1 cellular context compared by ENCODE assay signal in the genomic region with DNA sequence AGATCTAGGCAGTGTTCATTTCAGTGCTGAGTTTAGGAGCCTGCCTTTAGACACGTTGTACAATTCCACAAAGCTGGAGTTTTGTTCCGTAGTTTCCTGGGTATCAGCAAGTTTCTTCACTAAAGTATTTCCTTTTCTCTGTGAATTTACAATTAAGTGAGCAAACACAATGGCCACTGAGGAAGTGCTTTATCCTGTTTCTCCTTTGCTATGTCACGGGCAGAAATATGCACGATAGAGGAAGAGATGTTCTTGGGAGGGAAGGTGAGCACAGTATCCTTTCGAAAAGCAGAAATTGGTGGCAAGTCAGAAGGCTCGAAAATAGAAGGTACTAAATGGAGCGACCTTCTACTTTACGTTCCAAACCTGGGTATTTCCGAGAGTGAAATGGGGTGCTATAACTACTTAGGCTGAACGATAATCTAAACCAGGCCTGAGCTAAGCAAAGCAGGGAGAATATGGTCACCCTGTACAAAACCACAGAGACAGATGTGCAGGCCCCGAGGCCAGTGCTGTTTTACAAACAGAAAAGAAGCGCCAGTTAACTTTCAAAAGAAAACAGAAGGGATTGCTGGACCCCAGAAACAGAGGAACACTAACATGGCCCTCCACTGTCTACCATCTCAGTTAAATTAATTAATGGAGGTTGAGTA.
TF ChIP-seq lines count a peak whose summit lies in the region.

No MANE protein-coding gene starts in this region.

TF ChIP-seq in WTC11, 78 proteins besides CTCF, POLR2A, EP300 and RAD21 (continued from another document):
- TF ChIP-seq, protein P1, sequence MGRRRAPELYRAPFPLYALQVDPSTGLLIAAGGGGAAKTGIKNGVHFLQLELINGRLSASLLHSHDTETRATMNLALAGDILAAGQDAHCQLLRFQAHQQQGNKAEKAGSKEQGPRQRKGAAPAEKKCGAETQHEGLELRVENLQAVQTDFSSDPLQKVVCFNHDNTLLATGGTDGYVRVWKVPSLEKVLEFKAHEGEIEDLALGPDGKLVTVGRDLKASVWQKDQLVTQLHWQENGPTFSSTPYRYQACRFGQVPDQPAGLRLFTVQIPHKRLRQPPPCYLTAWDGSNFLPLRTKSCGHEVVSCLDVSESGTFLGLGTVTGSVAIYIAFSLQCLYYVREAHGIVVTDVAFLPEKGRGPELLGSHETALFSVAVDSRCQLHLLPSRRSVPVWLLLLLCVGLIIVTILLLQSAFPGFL (CRISPR knock-in tag; IDR thresholded peaks at IDR 0.05; ENCODE audit: borderline replicate concordance), result no peak
- TF ChIP-seq ZNF219 (CRISPR knock-in tag; IDR thresholded peaks at IDR 0.05; ENCODE audit: borderline replicate concordance) (no peak), SMAD4 (CRISPR knock-in tag; IDR thresholded peaks at IDR 0.05) (no peak), AFF4 (CRISPR knock-in tag; IDR thresholded peaks at IDR 0.05; ENCODE audit: borderline replicate concordance) (no peak), NR2C2 (CRISPR knock-in tag; IDR thresholded peaks at IDR 0.05) (no peak)
- TF ChIP-seq, protein P2, sequence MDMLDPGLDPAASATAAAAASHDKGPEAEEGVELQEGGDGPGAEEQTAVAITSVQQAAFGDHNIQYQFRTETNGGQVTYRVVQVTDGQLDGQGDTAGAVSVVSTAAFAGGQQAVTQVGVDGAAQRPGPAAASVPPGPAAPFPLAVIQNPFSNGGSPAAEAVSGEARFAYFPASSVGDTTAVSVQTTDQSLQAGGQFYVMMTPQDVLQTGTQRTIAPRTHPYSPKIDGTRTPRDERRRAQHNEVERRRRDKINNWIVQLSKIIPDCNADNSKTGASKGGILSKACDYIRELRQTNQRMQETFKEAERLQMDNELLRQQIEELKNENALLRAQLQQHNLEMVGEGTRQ (CRISPR knock-in tag; IDR thresholded peaks at IDR 0.05), result no peak
